8 cellular contexts compared by ENCODE assay signal in genomic region chr11:101692980-101693379, GRCh38.
"Had no signal": no experiment of that assay in that cellular context is flagged by ENCODE, and none has a peak within 500 bp of the region (broad histone marks: within the 10 kb centered on the region; RNA-seq: fewer than 3 reads in every experiment).

No MANE protein-coding gene starts in this region.

- H3K27ac ChIP-seq: KMS-11 had no signal

- H3K4me2 ChIP-seq: GM23338, KMS-11 had no signal

- H2AFZ ChIP-seq: GM23338 had no signal

- H3K9ac ChIP-seq: KMS-11 had no signal

- H3K4me3 Mint-ChIP-seq: GM23338, H9 had no signal

- ATAC-seq: GM23338 had no signal

- FAIRE-seq: H1, H54, HTR-8/SVneo had no signal

- H3K27ac Mint-ChIP-seq: GM23338 had no signal

- H3K4me1 Mint-ChIP-seq: GM23338 had no signal

- H3K4me3 ChIP-seq: GM23338 had no signal

- DNase-seq: H9, HCEC 1CT, KBM-7 had no signal
